ENCODE assay signal across 1 cellular context in the genomic region with DNA sequence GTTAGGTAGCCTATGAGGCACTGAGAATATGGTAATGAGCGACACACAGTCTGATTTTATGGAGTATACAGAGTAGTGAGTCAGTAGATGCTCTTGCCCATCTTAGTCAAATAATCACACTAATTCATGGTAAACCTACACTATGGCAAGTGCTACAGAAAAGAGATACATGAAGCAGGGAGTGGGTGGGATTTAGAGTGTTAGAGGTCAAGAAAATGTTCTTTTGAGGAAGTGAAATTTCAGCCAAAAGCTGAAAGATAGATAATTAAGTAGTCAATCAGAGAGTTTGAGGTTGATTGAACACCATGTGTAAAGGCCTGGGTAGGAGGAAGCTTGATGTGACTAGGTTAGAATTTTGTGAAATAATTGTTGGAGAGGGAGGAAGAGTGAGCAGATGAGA.
TF ChIP-seq lines count a peak whose summit lies in the region.

No MANE protein-coding gene starts in this region.

TF ChIP-seq in GM12878, 131 proteins besides CTCF, POLR2A, EP300 and RAD21 (continued from another document):
- TF ChIP-seq EZH2 (IDR thresholded peaks at IDR 0.05; ENCODE audit: borderline replicate concordance, control insufficient read depth, low read depth, low read length) (no peak), BRCA1 (IDR thresholded peaks at IDR 0.05; ENCODE audit: low read depth, low read length) (no peak), KDM1A (IDR thresholded peaks at IDR 0.05; ENCODE audit: borderline replicate concordance) (no peak), CEBPB (IDR thresholded peaks at IDR 0.05; ENCODE audit: borderline replicate concordance in 1 of 2, low read depth in 2 of 2, low read length in 2 of 2) (peak in 1 of 2 experiments; percentile 31; a peak in 1 of 4 replicates), MLLT1 (IDR thresholded peaks at IDR 0.05) (peak; percentile 71; the same call in 1 of the 2 replicates), CREM (IDR thresholded peaks at IDR 0.05; ENCODE audit: low read depth) (peak; percentile 52), RUNX3 (IDR thresholded peaks at IDR 0.05; ENCODE audit: low read length) (peak; percentile 92), KAT2A (conservative IDR thresholded peaks at IDR 0.05; ENCODE audit: control insufficient read depth, low read depth, low read length) (no peak), BACH1 (IDR thresholded peaks at IDR 0.05; ENCODE audit: borderline replicate concordance) (peak; percentile 86; the same call in 1 of the 2 replicates), NR2C2 (IDR thresholded peaks at IDR 0.05; ENCODE audit: borderline replicate concordance, control insufficient read depth, insufficient read length, low read depth) (no peak), SMAD1 (IDR thresholded peaks at IDR 0.05; ENCODE audit: low read depth, partially characterized antibody) (no peak)
